8 cellular contexts compared by ENCODE assay signal in genomic region chr17:77096570-77097214, GRCh38. TPM values are rescaled to one million over a fixed set of nuclear protein-coding genes. Genes with fewer than 3 reads are reported as not detected.
A peak's percentile ranks its signal among the peaks of the same experiment; 100 is the strongest.
DNase-seq lines count a peak whose midpoint lies in the region; ATAC-seq, FAIRE-seq and TF ChIP-seq lines count a peak whose summit lies in the region.

No MANE protein-coding gene starts in this region.

- intact Hi-C loops in left ventricle myocardium inferior (cut with micrococcal nuclease), result loop anchor here (5.0 to 10.0 kb wide), 2 partner anchors 41 to 108 kb away; no protein-coding TSS in a partner anchor

- H3K36me3 ChIP-seq in adipocyte (ENCODE audit: control insufficient read depth, insufficient read depth, low read length, severe bottlenecking) (peaks cover 39% of the 10 kb centered on the region), left ventricle myocardium inferior (peaks cover 40% of the 10 kb centered on the region), neuronal stem cell (replicated peaks in 1 of 2; ENCODE audit: control insufficient read depth in 2 of 2, insufficient read depth in 2 of 2, low read length in 2 of 2) (peaks cover 28 to 73% of the 10 kb centered on the region in 2 donors)

- H3K27ac ChIP-seq in left ventricle myocardium inferior (replicated peaks), result peak overlapping the region; percentile 87
- peak overlapping the region in 13 of 21 experiments; percentile 15 to 81 (median 46) for H3K27ac ChIP-seq in skin epidermis
- H3K27ac ChIP-seq in neuronal stem cell (replicated peaks; ENCODE audit: low read length), result no peak overlapping the region

- H3K4me1 ChIP-seq in adipocyte (ENCODE audit: control insufficient read depth, insufficient read depth, low read length) (peaks cover 39% of the 10 kb centered on the region), left ventricle myocardium inferior (peaks cover 67% of the 10 kb centered on the region), neuronal stem cell (ENCODE audit: control insufficient read depth in 2 of 2, insufficient read depth in 1 of 2, low read depth in 1 of 2, low read length in 2 of 2) (peaks cover 3 to 8% of the 10 kb centered on the region in 2 donors)

- H3K4me2 ChIP-seq in neuronal stem cell (ENCODE audit: insufficient read depth, low read length, poor library complexity, severe bottlenecking), result no peak overlapping the region

- H4K91ac ChIP-seq in neuronal stem cell (ENCODE audit: low read depth, low read length, poor library complexity), result no peak overlapping the region

- H3K18ac ChIP-seq in neuronal stem cell (ENCODE audit: low read length), result no peak overlapping the region

- H2BK5ac ChIP-seq in neuronal stem cell (ENCODE audit: low read length), result no peak overlapping the region

- H3K4me3 ChIP-seq in adipocyte (ENCODE audit: low read length) (peak overlapping the region; percentile 21), left ventricle myocardium inferior (peak overlapping the region; percentile 12), skin epidermis (no peak overlapping the region), neuronal stem cell (ENCODE audit: low read length in 2 of 2) (no peak overlapping the region)

- H3K14ac ChIP-seq in neuronal stem cell (ENCODE audit: low read length), result no peak overlapping the region

- H2BK15ac ChIP-seq in neuronal stem cell (ENCODE audit: low read length), result no peak overlapping the region

- peak; percentile 78 for TF ChIP-seq CTCF in left ventricle myocardium inferior (IDR thresholded peaks at IDR 0.05; ENCODE audit: borderline replicate concordance)

- in situ Hi-C loops in Caki2 (cut with HindIII; ENCODE audit: low pct_unique_long_range_greater_than_20kb, low sequenced_read_pairs), result no loop called here

- no peaks in the 10 kb centered on the region for H3K9me3 ChIP-seq in adipocyte (ENCODE audit: control insufficient read depth, low read length)
- H3K9me3 ChIP-seq in left ventricle myocardium inferior (replicated peaks), result no peaks in the 10 kb centered on the region
- peaks cover 0 to 2% of the 10 kb centered on the region in 2 donors for H3K9me3 ChIP-seq in neuronal stem cell (replicated peaks in 1 of 2; ENCODE audit: control insufficient read depth in 2 of 2, insufficient read depth in 1 of 2, low read depth in 1 of 2, low read length in 2 of 2)

- no peak overlapping the region for H2AFZ ChIP-seq in neuronal stem cell (ENCODE audit: low read length)

- peaks cover 1% of the 10 kb centered on the region for H3K79me1 ChIP-seq in neuronal stem cell (ENCODE audit: low read depth, low read length)

- ATAC-seq in HG03097 (IDR thresholded peaks at IDR 0.05; ENCODE audit: low FRiP score, unreplicated experiment), result no peak

- DNase-seq in Caki2 (ENCODE audit: low read depth) (peak; percentile 29), HTR-8/SVneo (ENCODE audit: insufficient read length, low spot score) (peak; percentile 59), adipocyte (ENCODE audit: low read depth) (peak; percentile 84), left ventricle myocardium inferior (no peak), neuronal stem cell (ENCODE audit: low spot score) (no peak)
- DNase-seq in stimulated activated CD4-positive, alpha-beta T cell treated with anti-CD3 and anti-CD28 coated beads, Interleukin-12 subunit alpha, Interleukin-12 subunit beta, amount 100 ng/mL, for 4 hours, result no peak

- no peak overlapping the region for H2AK5ac ChIP-seq in neuronal stem cell (ENCODE audit: low read depth, low read length)

- H3K27me3 ChIP-seq in adipocyte (replicated peaks; ENCODE audit: control insufficient read depth, insufficient read depth, low read length) (no peaks in the 10 kb centered on the region), left ventricle myocardium inferior (ENCODE audit: low read depth) (no peaks in the 10 kb centered on the region), neuronal stem cell (ENCODE audit: control insufficient read depth in 3 of 3, insufficient read depth in 3 of 3, low read depth in 1 of 3, low read length in 3 of 3) (no peaks in the 10 kb centered on the region)

- no peak overlapping the region for H2BK12ac ChIP-seq in neuronal stem cell (ENCODE audit: low read length)

- peak overlapping the region; percentile 65 for H3K9ac ChIP-seq in adipocyte (ENCODE audit: low read length)
- H3K9ac ChIP-seq in neuronal stem cell (ENCODE audit: low read depth, low read length, poor library complexity), result no peak overlapping the region

- H4K8ac ChIP-seq in neuronal stem cell (ENCODE audit: low read depth, low read length), result no peak overlapping the region

- no peak overlapping the region for H2BK120ac ChIP-seq in neuronal stem cell (ENCODE audit: low read depth, low read length)

- no CpG with 5 or more reads among the region's 12 CpGs for WGBS in neuronal stem cell (ENCODE audit: extremely low coverage in 2 of 2, insufficient read length in 2 of 2, insufficient replicate concordance in 1 of 2), 2 donors

- H3K23ac ChIP-seq in neuronal stem cell (ENCODE audit: low read depth, low read length, poor library complexity), result no peak overlapping the region

- no peak for FAIRE-seq in HTR-8/SVneo (lab: Jason Lieb, UNC)

- H3K4ac ChIP-seq in neuronal stem cell (ENCODE audit: low read length), result no peak overlapping the region

RNA-seq across cellular contexts. Expression of gene SEC14L1, which starts 44.1 kb away (rescaled TPM):
- total RNA-seq in Caki2 (2014; rRNA removed; shearing (Covaris generic); ENCODE audit: low replicate concordance), result 13.3 and 18.8 TPM in 2 replicates
- 55.5 TPM for total RNA-seq in left ventricle myocardium inferior
- 103 TPM for polyA plus RNA-seq in neuronal stem cell (2013, experiment 1 of 2)
- polyA plus RNA-seq in neuronal stem cell (2013, experiment 2 of 2), result 106 TPM

Comparison
In these comparisons a context has a peak if more than half of its experiments do, and no peak if none do; other contexts are left out.
1. DNase-seq: peak in Caki2 (single experiment), HTR-8/SVneo (single experiment) and adipocyte (single experiment); none in left ventricle myocardium inferior (single experiment), neuronal stem cell (single experiment) and stimulated activated CD4-positive, alpha-beta T cell treated with anti-CD3 and anti-CD28 coated beads, Interleukin-12 subunit alpha, Interleukin-12 subunit beta, amount 100 ng/mL, for 4 hours (single experiment).
2. H3K4me3 ChIP-seq: peak in adipocyte (single experiment) and left ventricle myocardium inferior (single experiment); none in skin epidermis (0 of 7) and neuronal stem cell (0 of 2).